Comparison of ENCODE assay signal across 25 cellular contexts in the genomic region with DNA sequence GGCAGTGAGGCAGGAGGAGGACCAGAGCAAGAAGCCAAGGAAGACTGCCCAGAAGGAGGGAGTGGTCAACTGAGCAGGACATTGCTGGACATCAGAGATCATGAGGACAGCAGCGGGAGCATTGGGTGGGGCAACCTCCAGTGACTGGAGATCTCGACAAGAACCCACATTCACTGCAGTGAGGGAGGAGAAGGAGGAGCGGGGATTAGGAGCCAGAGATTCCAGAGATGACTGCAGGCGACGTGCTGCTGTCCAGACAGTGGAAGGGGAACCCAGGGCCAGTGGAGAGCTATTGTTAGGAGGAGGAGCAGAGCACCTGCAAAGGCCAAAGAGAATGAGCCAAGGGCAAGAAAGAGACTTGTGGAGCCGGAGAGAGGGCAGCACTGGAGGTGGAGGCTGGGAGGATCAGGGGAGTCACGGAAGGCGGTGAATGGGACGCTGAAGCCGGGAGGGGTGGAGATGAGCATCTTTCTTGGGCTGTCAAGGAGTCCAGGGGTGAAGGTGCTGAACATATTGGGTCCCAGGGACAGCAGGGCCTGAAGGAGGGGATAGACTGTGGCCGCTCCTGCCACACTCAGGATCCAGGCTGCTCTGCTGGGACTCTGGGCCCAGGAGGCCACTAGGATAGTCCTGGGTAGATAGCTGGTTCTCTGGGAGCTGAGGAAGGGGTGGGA.
DNase-seq lines count a peak whose midpoint lies in the region; ATAC-seq and TF ChIP-seq lines count a peak whose summit lies in the region.
"Had no signal": no experiment of that assay in that cellular context is flagged by ENCODE, and none has a peak within 500 bp of the region (broad histone marks: within the 10 kb centered on the region; RNA-seq: fewer than 3 reads in every experiment).

No MANE protein-coding gene starts in this region.

- no peak overlapping the region for H3K27ac ChIP-seq in neural progenitor cell
- H3K27ac ChIP-seq: A549, HL-60, KMS-11, SJCRH30 had no signal

- H3K4me1 ChIP-seq in neural progenitor cell, result peaks cover 39% of the 10 kb centered on the region
- H3K4me1 ChIP-seq in HAP-1, result no peaks in the 10 kb centered on the region
- H3K4me1 ChIP-seq: A549, Caco-2, SJCRH30 had no signal

- no peaks in the 10 kb centered on the region for H3K9me3 Mint-ChIP-seq in CD14-positive monocyte
- H3K9me3 Mint-ChIP-seq in chondrocyte (ENCODE audit: low read depth), result no peaks in the 10 kb centered on the region
- H3K9me3 Mint-ChIP-seq in neural progenitor cell, result no peaks in the 10 kb centered on the region
- H3K9me3 Mint-ChIP-seq in stimulated activated memory B cell treated with anti-CD40 and anti-IgM and Interleukin-4, amounts not matched to agents 10 μg/mL and 1 μg/mL and 100 μg/mL, for 72 hours, result no peaks in the 10 kb centered on the region
- H3K9me3 Mint-ChIP-seq: CD8-positive, alpha-beta T cell; IgD-negative memory B cell had no signal

- H3K9me3 ChIP-seq in neural progenitor cell (ENCODE audit: low read depth) (no peaks in the 10 kb centered on the region), HAP-1 (no peaks in the 10 kb centered on the region)
- H3K9me3 ChIP-seq: A549, Caco-2, SJCRH30 had no signal

- no peaks in the 10 kb centered on the region for H4K20me1 ChIP-seq in neural progenitor cell (ENCODE audit: low read depth)

- H3K27me3 ChIP-seq in neural progenitor cell (no peaks in the 10 kb centered on the region), HAP-1 (ENCODE audit: low read depth) (no peaks in the 10 kb centered on the region)
- H3K27me3 ChIP-seq: SJCRH30 had no signal

- H3K36me3 ChIP-seq in neural progenitor cell (no peaks in the 10 kb centered on the region), HAP-1 (replicated peaks) (no peaks in the 10 kb centered on the region)
- H3K36me3 ChIP-seq: SJCRH30 had no signal

- in situ Hi-C loops in HAP-1 (cut with MboI; ENCODE audit: low sequenced_read_pairs), result no loop called here

- no peak overlapping the region for H3K9ac ChIP-seq in neural progenitor cell
- H3K9ac ChIP-seq: KMS-11 had no signal

- TF ChIP-seq CTCF in CD14-positive monocyte (IDR thresholded peaks at IDR 0.05) (no peak), chondrocyte (IDR thresholded peaks at IDR 0.05) (no peak), neural progenitor cell (IDR thresholded peaks at IDR 0.05) (no peak)

- H3F3A ChIP-seq in neural progenitor cell (ENCODE audit: low read depth), result peaks cover 8% of the 10 kb centered on the region

- H3K4me3 Mint-ChIP-seq in CD14-positive monocyte (no peak overlapping the region), chondrocyte (ENCODE audit: unreplicated experiment) (no peak overlapping the region), neural progenitor cell (no peak overlapping the region)
- H3K4me3 Mint-ChIP-seq in stimulated activated memory B cell treated with anti-CD40 and anti-IgM and Interleukin-4, amounts not matched to agents 10 μg/mL and 1 μg/mL and 100 μg/mL, for 72 hours, result no peak overlapping the region
- H3K4me3 Mint-ChIP-seq: CD8-positive, alpha-beta T cell; IgD-negative memory B cell had no signal

- intact Hi-C loops in CD14-positive monocyte (cut with micrococcal nuclease), result no loop called here

- no peaks in the 10 kb centered on the region for H3K79me2 ChIP-seq in neural progenitor cell (ENCODE audit: low read depth)

- H3K4me3 ChIP-seq in neural progenitor cell (no peak overlapping the region), HAP-1 (no peak overlapping the region)
- H3K4me3 ChIP-seq: A549, SJCRH30 had no signal

- H2AFZ ChIP-seq in neural progenitor cell (replicated peaks), result no peak overlapping the region

- H3K27ac Mint-ChIP-seq in CD14-positive monocyte (no peak overlapping the region), chondrocyte (ENCODE audit: unreplicated experiment) (no peak overlapping the region), neural progenitor cell (peak overlapping the region; percentile 32)
- no peak overlapping the region for H3K27ac Mint-ChIP-seq in stimulated activated memory B cell treated with anti-CD40 and anti-IgM and Interleukin-4, amounts not matched to agents 10 μg/mL and 1 μg/mL and 100 μg/mL, for 72 hours
- H3K27ac Mint-ChIP-seq: CD8-positive, alpha-beta T cell had no signal

- peak; percentile 2 for ATAC-seq in stimulated activated memory B cell treated with anti-CD40 and anti-IgM and Interleukin-4, amounts not matched to agents 10 μg/mL and 1 μg/mL and 100 μg/mL, for 72 hours
- ATAC-seq in GM21737 (IDR thresholded peaks at IDR 0.05; ENCODE audit: unreplicated experiment) (no peak), HG03439 (IDR thresholded peaks at IDR 0.05; ENCODE audit: unreplicated experiment) (no peak)
- ATAC-seq: A549; CD8-positive, alpha-beta T cell; PC-3; Right ventricle myocardium inferior had no signal

- no peak overlapping the region for H3K4me2 ChIP-seq in neural progenitor cell
- H3K4me2 ChIP-seq: A549, KMS-11 had no signal

- H3K4me1 Mint-ChIP-seq in CD14-positive monocyte (no peaks in the 10 kb centered on the region), chondrocyte (ENCODE audit: low read depth) (no peaks in the 10 kb centered on the region), neural progenitor cell (peaks cover 46% of the 10 kb centered on the region)
- H3K4me1 Mint-ChIP-seq in stimulated activated memory B cell treated with anti-CD40 and anti-IgM and Interleukin-4, amounts not matched to agents 10 μg/mL and 1 μg/mL and 100 μg/mL, for 72 hours, result no peaks in the 10 kb centered on the region

- DNase-seq in CD14-positive monocyte (ENCODE audit: low spot score), result peak; percentile 9
- peak; percentile 77 for DNase-seq in chondrocyte (ENCODE audit: low spot score)
- no peak for DNase-seq in neural progenitor cell (ENCODE audit: low spot score)
- DNase-seq in HAP-1 (ENCODE audit: low spot score in 2 of 2), result no peak
- DNase-seq: C1 segment of cervical spinal cord; Caco-2; CD8-positive, alpha-beta T cell; MM.1S; NCI-H1417; NCI-H1694; NCI-H2029 treated with DMSO at 0.1 percent for 48 hours; NCI-H446 treated with DMSO at 0.1 percent for 48 hours; NCI-H526; NCI-H82; NK-92 treated with Interleukin-12 subunit alpha and Interleukin-12 subunit beta, amount 100 ng/mL, for 24 hours; PC-3; SJCRH30 had no signal

- H3K36me3 Mint-ChIP-seq in CD14-positive monocyte, result no peaks in the 10 kb centered on the region
- peaks cover 4% of the 10 kb centered on the region for H3K36me3 Mint-ChIP-seq in chondrocyte (ENCODE audit: low read depth)
- H3K36me3 Mint-ChIP-seq in neural progenitor cell, result no peaks in the 10 kb centered on the region
- H3K36me3 Mint-ChIP-seq in stimulated activated memory B cell treated with anti-CD40 and anti-IgM and Interleukin-4, amounts not matched to agents 10 μg/mL and 1 μg/mL and 100 μg/mL, for 72 hours, result no peaks in the 10 kb centered on the region
- H3K36me3 Mint-ChIP-seq: CD8-positive, alpha-beta T cell; IgD-negative memory B cell had no signal

- H3K27me3 Mint-ChIP-seq in CD14-positive monocyte (ENCODE audit: low read depth in 3 of 3), result peaks cover 3 to 6% (median 4%) of the 10 kb centered on the region in 3 donors
- H3K27me3 Mint-ChIP-seq in chondrocyte (ENCODE audit: low read depth), result peaks cover 42% of the 10 kb centered on the region
- H3K27me3 Mint-ChIP-seq in neural progenitor cell (ENCODE audit: insufficient read depth, low read depth), result peaks cover 16% of the 10 kb centered on the region
- peaks cover 16% of the 10 kb centered on the region for H3K27me3 Mint-ChIP-seq in stimulated activated memory B cell treated with anti-CD40 and anti-IgM and Interleukin-4, amounts not matched to agents 10 μg/mL and 1 μg/mL and 100 μg/mL, for 72 hours

Comparison
In these comparisons a context has a peak if more than half of its experiments do, and no peak if none do; other contexts are left out.
1. DNase-seq: peak in CD14-positive monocyte (single experiment) and chondrocyte (single experiment); none in neural progenitor cell (single experiment) and HAP-1 (0 of 2).